ENCODE assay signal across 8 cellular contexts in genomic region chr5:123099514-123100151, GRCh38. TPM values are rescaled to one million over a fixed set of nuclear protein-coding genes. Genes with fewer than 3 reads are reported as not detected.
A peak's percentile ranks its signal among the peaks of the same experiment; 100 is the strongest.
DNase-seq lines count a peak whose midpoint lies in the region; ATAC-seq, FAIRE-seq and TF ChIP-seq lines count a peak whose summit lies in the region.

No MANE protein-coding gene starts in this region.

- 10 to 14% methylated on average over 45 of the region's 45 CpGs for WGBS in pancreas, 2 donors

- H3K27me3 ChIP-seq in foreskin keratinocyte = peaks cover 75% of the 10 kb centered on the region
- peaks cover 0 to 43% (median 3%) of the 10 kb centered on the region in 4 donors for H3K27me3 ChIP-seq in pancreas

- intact Hi-C loops in pancreas (cut with DNase I) (loop anchor here in 1 of 3 donors (10.0 kb wide), 1 partner anchor 585 kb away; no protein-coding TSS in a partner anchor), sciatic nerve (cut with DNase I) (no loop called here)

- no peaks in the 10 kb centered on the region for H3K9me3 ChIP-seq in pancreas

- no peak for TF ChIP-seq POLR2A in GM18505 (IDR thresholded peaks at IDR 0.05; ENCODE audit: borderline replicate concordance, extremely low read depth, insufficient read depth, insufficient read length)

- no peak for FAIRE-seq in pancreas (lab: Jason Lieb, UNC)

- ATAC-seq in foreskin keratinocyte (peak; percentile 75), pancreas (peak; percentile 82 to 89 (median 84)), GM21526 (IDR thresholded peaks at IDR 0.05; ENCODE audit: low FRiP score, unreplicated experiment) (no peak), GM18505 (IDR thresholded peaks at IDR 0.05; ENCODE audit: unreplicated experiment) (no peak), sciatic nerve (no peak)

- DNase-seq in ELF-1 (ENCODE audit: low read depth, low spot score) (peak; percentile 70), RWPE1 (ENCODE audit: low spot score) (no peak), foreskin keratinocyte (no peak), pancreas (peak in 3 of 6 donors; percentile 35 to 78 (median 77)), C1 segment of cervical spinal cord (lab: John Stamatoyannopoulos, UW) (no peak), sciatic nerve (ENCODE audit: low spot score) (no peak)

- no peaks in the 10 kb centered on the region for H3K36me3 ChIP-seq in pancreas

- CTCF ChIA-PET in RWPE1 (lab: Yijun Ruan, JAX) = interaction anchor here (0.6 to 0.7 kb wide), 2 partner anchors 509 to 699 kb away, joined by 3 to 4 read pairs; no protein-coding TSS in a partner anchor

- H3K4me3 ChIP-seq in pancreas = peak overlapping the region in 2 of 4 donors; percentile 27 to 39

- H3K27ac ChIP-seq in RWPE1 (no peak overlapping the region), foreskin keratinocyte (no peak overlapping the region), pancreas (no peak overlapping the region)

- H3K4me1 ChIP-seq in foreskin keratinocyte (no peaks in the 10 kb centered on the region), pancreas (no peaks in the 10 kb centered on the region)

- POLR2A ChIA-PET in RWPE1 (lab: Yijun Ruan, JAX; ENCODE audit: low non-redundant PET) = no interaction called here

- TF ChIP-seq CTCF in RWPE1 (conservative IDR thresholded peaks at IDR 0.05; ENCODE audit: low read depth) (peak; percentile 53), foreskin keratinocyte (conservative IDR thresholded peaks at IDR 0.05) (peak; percentile 44), pancreas (IDR thresholded peaks at IDR 0.05) (peak in 1 of 4 donors; percentile 6)

RNA-seq across cellular contexts. Expression of gene PRDM6, which starts 10.6 kb away (rescaled TPM):
- 0.07 TPM in 2 replicates for total RNA-seq in foreskin keratinocyte
- polyA plus RNA-seq in foreskin keratinocyte = 0.01 TPM in 2 replicates
- under 1 TPM; 0.16 to 0.88 (median 0.49) TPM for total RNA-seq in pancreas
- under 1 TPM; 0.52 to 0.65 TPM for polyA plus RNA-seq in pancreas
- total RNA-seq in sciatic nerve = 2.1 TPM

Comparison
In these comparisons a context has a peak if more than half of its experiments do, and no peak if none do; other contexts are left out.
1. ATAC-seq: peak in foreskin keratinocyte (single experiment) and pancreas (4 of 4); none in GM21526 (single experiment), GM18505 (single experiment) and sciatic nerve (single experiment).